Comparison of ENCODE assay signal across 8 cellular contexts in the genomic region with DNA sequence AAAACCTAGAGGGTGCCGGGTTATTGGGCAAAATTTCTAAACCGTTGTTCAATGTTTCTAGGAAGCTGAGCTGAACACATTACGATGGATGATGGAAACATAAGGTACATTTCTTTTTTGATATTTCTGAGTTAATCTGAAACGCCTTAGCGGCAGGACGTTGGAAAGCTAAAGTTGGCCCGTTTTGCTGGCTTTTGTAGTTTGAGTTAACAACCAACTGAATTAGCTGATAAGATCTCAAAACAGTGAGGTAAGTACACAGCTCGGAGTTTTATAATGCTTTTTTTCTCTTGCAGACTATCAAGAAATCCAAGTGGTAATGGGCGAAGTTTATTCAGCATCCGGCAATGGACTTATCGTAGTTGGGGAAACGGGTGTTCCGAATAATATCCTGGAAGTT.
A peak's percentile ranks its signal among the peaks of the same experiment; 100 is the strongest.
DNase-seq lines count a peak whose midpoint lies in the region; ATAC-seq and TF ChIP-seq lines count a peak whose summit lies in the region.

No MANE protein-coding gene starts in this region.

- peak overlapping the region; percentile 74 to 94 for H3K27ac ChIP-seq in SK-N-SH (ENCODE audit: low read depth in 2 of 2, low read length in 1 of 2)
- H3K27ac ChIP-seq in esophagus muscularis mucosa (replicated peaks in 1 of 4): peak overlapping the region; percentile 86 to 94 (median 91)

- H3K9me3 Mint-ChIP-seq in progenitor cell of endocrine pancreas (ENCODE audit: low read depth): no peaks in the 10 kb centered on the region

- intact Hi-C loops in esophagus muscularis mucosa (cut with DNase I): no loop called here

- H3K4me2 ChIP-seq in SK-N-SH: peak overlapping the region; percentile 78

- TF ChIP-seq EP300 in SK-N-SH (IDR thresholded peaks at IDR 0.05; ENCODE audit: borderline replicate concordance in 1 of 2, low read depth in 1 of 2, low read length in 1 of 2) (no peak), esophagus muscularis mucosa (IDR thresholded peaks at IDR 0.05) (no peak)

- H3K36me3 ChIP-seq in ES-I3 (ENCODE audit: insufficient read depth, low read length) (peaks cover 5% of the 10 kb centered on the region; the same call in 1 of the 2 replicates), SK-N-SH (replicated peaks in 1 of 2; ENCODE audit: control insufficient read depth in 1 of 2, insufficient read depth in 2 of 2, low read length in 1 of 2) (peaks cover 24 to 32% of the 10 kb centered on the region in 2 experiments), esophagus muscularis mucosa (peaks cover 0 to 23% (median 9%) of the 10 kb centered on the region in 4 donors)

- peak overlapping the region; percentile 79 to 96 for H3K4me3 ChIP-seq in SK-N-SH (ENCODE audit: low read depth in 2 of 2, low read length in 1 of 2)
- H3K4me3 ChIP-seq in esophagus muscularis mucosa: peak overlapping the region; percentile 68 to 87 (median 76)

- WGBS in SK-N-SH (ENCODE audit: low lambda C conversion rate): 1% methylated on average over 13 of the region's 13 CpGs
- 20% methylated on average over 13 of the region's 13 CpGs for WGBS in esophagus muscularis mucosa

- H4K20me1 ChIP-seq in SK-N-SH (ENCODE audit: insufficient read depth): peaks cover 27% of the 10 kb centered on the region

- peaks cover 30% of the 10 kb centered on the region for H3K79me2 ChIP-seq in SK-N-SH (ENCODE audit: insufficient read depth)

- CTCF ChIA-PET in SK-N-SH (lab: Yijun Ruan, JAX): interaction anchor here (0.8 to 1.2 kb wide), 2 partner anchors 61 to 73 kb away, joined by 3 to 11 read pairs; a partner anchor contains a TSS

- peak overlapping the region; percentile 99 for H3K27ac Mint-ChIP-seq in progenitor cell of endocrine pancreas

- H3K36me3 Mint-ChIP-seq in progenitor cell of endocrine pancreas (ENCODE audit: insufficient read depth): peaks cover 3% of the 10 kb centered on the region

- H3K9me2 ChIP-seq in SK-N-SH: no peaks in the 10 kb centered on the region

- DNase-seq in SK-N-SH (no peak), esophagus muscularis mucosa (ENCODE audit: extremely low spot score) (no peak), progenitor cell of endocrine pancreas (ENCODE audit: low spot score, unreplicated experiment) (no peak), NCI-H2171 (lab: John Stamatoyannopoulos, UW) (no peak), omental fat pad (ENCODE audit: low spot score) (no peak), NCI-H510A (lab: John Stamatoyannopoulos, UW) (no peak)

- POLR2A ChIA-PET in SK-N-SH (lab: Yijun Ruan, JAX): interaction anchor here (1.0 kb wide), 1 partner anchor 73 kb away, joined by 8 read pairs; a partner anchor contains a TSS

- TF ChIP-seq POLR2A in esophagus muscularis mucosa (IDR thresholded peaks at IDR 0.05; ENCODE audit: low read depth): no peak

- peaks cover 40% of the 10 kb centered on the region for H3F3A ChIP-seq in SK-N-SH (replicated peaks; ENCODE audit: insufficient read depth)

- no peak for ATAC-seq in GM19395 (IDR thresholded peaks at IDR 0.05; ENCODE audit: unreplicated experiment)
- ATAC-seq in omental fat pad (ENCODE audit: low FRiP score): no peak

- 0 out of 2 replicates have a peak, but pooled peaks cover 9% of the 10 kb centered on the region for H3K4me1 ChIP-seq in ES-I3 (ENCODE audit: insufficient read depth, low read length)
- H3K4me1 ChIP-seq in SK-N-SH (ENCODE audit: control insufficient read depth in 1 of 2, insufficient read depth in 2 of 2, low read depth in 1 of 2, low read length in 1 of 2): peaks cover 10 to 21% of the 10 kb centered on the region in 2 experiments; a peak in 3 of 4 replicates
- H3K4me1 ChIP-seq in esophagus muscularis mucosa: peaks cover 21 to 36% (median 27%) of the 10 kb centered on the region in 4 donors

- H3K4me3 Mint-ChIP-seq in progenitor cell of endocrine pancreas (ENCODE audit: low read depth): peak overlapping the region; percentile 95

- TF ChIP-seq RAD21 in SK-N-SH (IDR thresholded peaks at IDR 0.05; ENCODE audit: low read length): no peak

- H3K4me1 Mint-ChIP-seq in progenitor cell of endocrine pancreas (ENCODE audit: low read depth): peaks cover 15% of the 10 kb centered on the region

- H2AFZ ChIP-seq in SK-N-SH (ENCODE audit: low read depth): no peak overlapping the region

- no peaks in the 10 kb centered on the region for H3K9me3 ChIP-seq in ES-I3 (ENCODE audit: control insufficient read depth, insufficient read depth, low read length)
- no peaks in the 10 kb centered on the region for H3K9me3 ChIP-seq in SK-N-SH
- H3K9me3 ChIP-seq in esophagus muscularis mucosa: no peaks in the 10 kb centered on the region

- no peaks in the 10 kb centered on the region for H3K27me3 Mint-ChIP-seq in progenitor cell of endocrine pancreas

- H3K9ac ChIP-seq in ES-I3 (ENCODE audit: low read depth, low read length) (peak overlapping the region; percentile 93), SK-N-SH (peak overlapping the region; percentile 93)

- TF ChIP-seq CTCF in SK-N-SH (IDR thresholded peaks at IDR 0.05): no peak
- no peak for TF ChIP-seq CTCF in esophagus muscularis mucosa (IDR thresholded peaks at IDR 0.05)
- TF ChIP-seq CTCF in progenitor cell of endocrine pancreas (IDR thresholded peaks at IDR 0.05; ENCODE audit: unreplicated experiment): no peak
- no peak for TF ChIP-seq CTCF in omental fat pad (IDR thresholded peaks at IDR 0.05)

- H3K27me3 ChIP-seq in SK-N-SH (ENCODE audit: insufficient read depth): no peaks in the 10 kb centered on the region
- H3K27me3 ChIP-seq in esophagus muscularis mucosa: no peaks in the 10 kb centered on the region

TF ChIP-seq in SK-N-SH, 30 proteins besides CTCF, POLR2A, EP300 and RAD21:
- TF ChIP-seq JUND (IDR thresholded peaks at IDR 0.05): peak; percentile 0; the same call in 1 of the 2 replicates
- peak; percentile 10; the same call in 1 of the 2 replicates for TF ChIP-seq SIN3A (IDR thresholded peaks at IDR 0.05; ENCODE audit: borderline replicate concordance, low read depth, low read length)
- no peak for TF ChIP-seq NRF1 (IDR thresholded peaks at IDR 0.05; ENCODE audit: low read depth, low read length)
